In genomic region chr7:117873056-117873932, GRCh38 we compare ENCODE assay signal across 8 cellular contexts. TPM values are rescaled to one million over a fixed set of nuclear protein-coding genes. Genes with fewer than 3 reads are reported as not detected.
DNase-seq lines count a peak whose midpoint lies in the region; ATAC-seq, FAIRE-seq and TF ChIP-seq lines count a peak whose summit lies in the region.

TSS of gene CTTNBP2 (minus strand) at chr7:117873441. CDS start at chr7:117873415, 26 bp downstream.

- peak within 1 kb of the TSS; percentile 93 for H3K4me3 ChIP-seq in left ventricle myocardium inferior
- peak within 1 kb of the TSS; percentile 72 to 92 (median 86) for H3K4me3 ChIP-seq in pancreas

- DNase-seq in NCI-H748 (lab: John Stamatoyannopoulos, UW; ENCODE audit: unreplicated experiment): peak; percentile 65
- no peak for DNase-seq in NCI-H748 treated with DMSO at 0.1 percent for 48 hours (lab: John Stamatoyannopoulos, UW)
- peak; percentile 65 for DNase-seq in LHCN-M2 (ENCODE audit: low read depth)
- DNase-seq in amniotic stem cell (lab: John Stamatoyannopoulos, UW): peak; percentile 19
- peak; percentile 63 for DNase-seq in left ventricle myocardium inferior
- DNase-seq in pancreas: peak; percentile 37 to 83 (median 60)
- DNase-seq in NCI-H526 treated with DMSO at 0.1 percent for 48 hours (lab: John Stamatoyannopoulos, UW): no peak

- H3K4me1 ChIP-seq in left ventricle myocardium inferior (peaks cover 22% of the 10 kb centered on the region), pancreas (peaks cover 0 to 4% (median 3%) of the 10 kb centered on the region in 3 donors)

- intact Hi-C loops in left ventricle myocardium inferior (cut with micrococcal nuclease): no loop called here
- intact Hi-C loops in pancreas (cut with DNase I): loop anchor here in 1 of 3 donors (10.0 kb wide), 1 partner anchor 108 kb away; no protein-coding TSS in a partner anchor

- ATAC-seq in pancreas (peak; percentile 76 to 87 (median 80)), HG03520 (IDR thresholded peaks at IDR 0.05; ENCODE audit: unreplicated experiment) (no peak)

- TF ChIP-seq CTCF in left ventricle myocardium inferior (IDR thresholded peaks at IDR 0.05; ENCODE audit: borderline replicate concordance) (no peak), pancreas (IDR thresholded peaks at IDR 0.05) (no peak)

- H3K27me3 ChIP-seq in left ventricle myocardium inferior (ENCODE audit: low read depth): peaks cover 25% of the 10 kb centered on the region
- no peaks in the 10 kb centered on the region for H3K27me3 ChIP-seq in pancreas

- H3K9me3 ChIP-seq in left ventricle myocardium inferior (replicated peaks): no peaks in the 10 kb centered on the region
- no peaks in the 10 kb centered on the region for H3K9me3 ChIP-seq in pancreas

- H3K36me3 ChIP-seq in left ventricle myocardium inferior (no peaks in the 10 kb centered on the region), pancreas (no peaks in the 10 kb centered on the region)

- no peak for FAIRE-seq in pancreas (lab: Jason Lieb, UNC)

- H3K27ac ChIP-seq in left ventricle myocardium inferior (replicated peaks) (peak within 1 kb of the TSS; percentile 61), pancreas (peak within 1 kb of the TSS; percentile 12 to 76 (median 58))

- 0 to 1% methylated on average over 68 to 113 of the region's 113 CpGs for WGBS in pancreas, 2 donors

RNA-seq across cellular contexts. Expression of gene CTTNBP2, which starts in this region (rescaled TPM):
- 7.5 and 7.6 TPM in 2 replicates for total RNA-seq in LHCN-M2 (2014; rRNA removed)
- 0.39 TPM for polyA plus RNA-seq in LHCN-M2 (2012)
- total RNA-seq in left ventricle myocardium inferior: 1.2 TPM
- total RNA-seq in pancreas: 10 to 100 TPM in 4 of 6 donors, 1 to 10 TPM in 2; 7.7 to 15.4 (median 10.8) TPM
- 10 to 100 TPM in 1 of 2 donors, 1 to 10 TPM in 1; 4.8 to 10.4 TPM for polyA plus RNA-seq in pancreas

Comparison
In these comparisons a context has a peak if more than half of its experiments do, and no peak if none do; other contexts are left out.
1. DNase-seq: peak in NCI-H748 (single experiment), LHCN-M2 (single experiment), amniotic stem cell (single experiment), left ventricle myocardium inferior (single experiment) and pancreas (6 of 6); none in NCI-H748 treated with DMSO at 0.1 percent for 48 hours (single experiment) and NCI-H526 treated with DMSO at 0.1 percent for 48 hours (single experiment).